ENCODE assay signal across 1 cellular context in the genomic region with DNA sequence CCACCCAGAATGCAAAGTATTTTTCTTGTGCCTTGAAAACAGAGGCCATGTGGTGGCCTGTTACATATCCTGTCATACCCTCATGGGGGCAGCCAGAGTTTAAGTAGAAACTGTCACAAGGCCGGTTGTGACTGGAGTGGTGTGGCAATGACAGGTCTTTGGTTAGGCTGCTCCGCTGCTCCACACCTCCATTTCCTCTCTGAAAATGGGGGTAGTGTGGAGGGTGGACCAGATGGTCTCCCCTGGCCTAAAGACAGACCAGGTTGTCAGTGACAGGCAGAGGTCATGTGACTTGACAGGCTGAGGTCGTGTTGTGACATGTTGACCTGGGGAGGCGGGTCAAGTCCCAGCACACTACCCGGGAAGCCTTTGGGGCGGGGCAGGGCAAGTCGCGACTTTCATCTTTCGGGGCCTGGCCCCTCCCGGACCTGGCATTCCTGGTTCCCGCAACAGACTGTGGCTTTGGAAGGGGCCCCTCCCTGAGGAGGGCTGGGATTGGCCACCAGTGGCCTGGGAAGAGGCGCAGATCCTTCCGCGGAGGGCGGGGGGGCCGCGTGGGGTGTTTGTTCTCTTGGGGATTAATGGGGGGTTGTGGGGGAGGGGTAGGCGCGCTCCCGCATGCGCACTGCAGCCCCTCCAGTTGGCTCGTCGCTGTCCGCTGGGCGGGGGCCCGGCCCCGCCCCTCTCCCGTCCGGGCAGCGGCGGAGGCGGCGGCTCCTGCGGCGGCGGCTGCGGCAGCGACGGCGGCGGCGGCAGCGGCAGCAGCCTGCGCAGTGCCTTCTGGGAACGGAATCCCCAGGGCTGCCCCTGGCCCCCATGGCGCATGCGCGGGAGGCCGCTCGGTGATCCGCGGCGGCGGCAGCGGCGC.
TF ChIP-seq lines count a peak whose summit lies in the region.

A gene with protein sequence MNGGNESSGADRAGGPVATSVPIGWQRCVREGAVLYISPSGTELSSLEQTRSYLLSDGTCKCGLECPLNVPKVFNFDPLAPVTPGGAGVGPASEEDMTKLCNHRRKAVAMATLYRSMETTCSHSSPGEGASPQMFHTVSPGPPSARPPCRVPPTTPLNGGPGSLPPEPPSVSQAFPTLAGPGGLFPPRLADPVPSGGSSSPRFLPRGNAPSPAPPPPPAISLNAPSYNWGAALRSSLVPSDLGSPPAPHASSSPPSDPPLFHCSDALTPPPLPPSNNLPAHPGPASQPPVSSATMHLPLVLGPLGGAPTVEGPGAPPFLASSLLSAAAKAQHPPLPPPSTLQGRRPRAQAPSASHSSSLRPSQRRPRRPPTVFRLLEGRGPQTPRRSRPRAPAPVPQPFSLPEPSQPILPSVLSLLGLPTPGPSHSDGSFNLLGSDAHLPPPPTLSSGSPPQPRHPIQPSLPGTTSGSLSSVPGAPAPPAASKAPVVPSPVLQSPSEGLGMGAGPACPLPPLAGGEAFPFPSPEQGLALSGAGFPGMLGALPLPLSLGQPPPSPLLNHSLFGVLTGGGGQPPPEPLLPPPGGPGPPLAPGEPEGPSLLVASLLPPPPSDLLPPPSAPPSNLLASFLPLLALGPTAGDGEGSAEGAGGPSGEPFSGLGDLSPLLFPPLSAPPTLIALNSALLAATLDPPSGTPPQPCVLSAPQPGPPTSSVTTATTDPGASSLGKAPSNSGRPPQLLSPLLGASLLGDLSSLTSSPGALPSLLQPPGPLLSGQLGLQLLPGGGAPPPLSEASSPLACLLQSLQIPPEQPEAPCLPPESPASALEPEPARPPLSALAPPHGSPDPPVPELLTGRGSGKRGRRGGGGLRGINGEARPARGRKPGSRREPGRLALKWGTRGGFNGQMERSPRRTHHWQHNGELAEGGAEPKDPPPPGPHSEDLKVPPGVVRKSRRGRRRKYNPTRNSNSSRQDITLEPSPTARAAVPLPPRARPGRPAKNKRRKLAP (plus strand): TSS at position 806 of the 868 bp plus-strand sequence. CDS start 1,480 bp downstream, outside the sequence.

TF ChIP-seq in K562, 482 proteins besides CTCF, POLR2A, EP300 and RAD21 (continued from another document):
- TF ChIP-seq ASH1L (IDR thresholded peaks at IDR 0.05; ENCODE audit: borderline replicate concordance, low read depth, partially characterized antibody), result no peak
- no peak for TF ChIP-seq ZNF830 (CRISPR knock-in tag; IDR thresholded peaks at IDR 0.05)
- TF ChIP-seq, protein P1, sequence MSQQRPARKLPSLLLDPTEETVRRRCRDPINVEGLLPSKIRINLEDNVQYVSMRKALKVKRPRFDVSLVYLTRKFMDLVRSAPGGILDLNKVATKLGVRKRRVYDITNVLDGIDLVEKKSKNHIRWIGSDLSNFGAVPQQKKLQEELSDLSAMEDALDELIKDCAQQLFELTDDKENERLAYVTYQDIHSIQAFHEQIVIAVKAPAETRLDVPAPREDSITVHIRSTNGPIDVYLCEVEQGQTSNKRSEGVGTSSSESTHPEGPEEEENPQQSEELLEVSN (IDR thresholded peaks at IDR 0.05; ENCODE audit: borderline replicate concordance in 1 of 2, extremely low read depth in 1 of 2, insufficient read depth in 1 of 2, insufficient read length in 1 of 2, low read depth in 1 of 2, low read length in 1 of 2, poor library complexity in 1 of 2, severe bottlenecking in 1 of 2), result peak; percentile 26 to 54
- TF ChIP-seq, protein P2, sequence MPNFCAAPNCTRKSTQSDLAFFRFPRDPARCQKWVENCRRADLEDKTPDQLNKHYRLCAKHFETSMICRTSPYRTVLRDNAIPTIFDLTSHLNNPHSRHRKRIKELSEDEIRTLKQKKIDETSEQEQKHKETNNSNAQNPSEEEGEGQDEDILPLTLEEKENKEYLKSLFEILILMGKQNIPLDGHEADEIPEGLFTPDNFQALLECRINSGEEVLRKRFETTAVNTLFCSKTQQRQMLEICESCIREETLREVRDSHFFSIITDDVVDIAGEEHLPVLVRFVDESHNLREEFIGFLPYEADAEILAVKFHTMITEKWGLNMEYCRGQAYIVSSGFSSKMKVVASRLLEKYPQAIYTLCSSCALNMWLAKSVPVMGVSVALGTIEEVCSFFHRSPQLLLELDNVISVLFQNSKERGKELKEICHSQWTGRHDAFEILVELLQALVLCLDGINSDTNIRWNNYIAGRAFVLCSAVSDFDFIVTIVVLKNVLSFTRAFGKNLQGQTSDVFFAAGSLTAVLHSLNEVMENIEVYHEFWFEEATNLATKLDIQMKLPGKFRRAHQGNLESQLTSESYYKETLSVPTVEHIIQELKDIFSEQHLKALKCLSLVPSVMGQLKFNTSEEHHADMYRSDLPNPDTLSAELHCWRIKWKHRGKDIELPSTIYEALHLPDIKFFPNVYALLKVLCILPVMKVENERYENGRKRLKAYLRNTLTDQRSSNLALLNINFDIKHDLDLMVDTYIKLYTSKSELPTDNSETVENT (CRISPR knock-in tag; IDR thresholded peaks at IDR 0.05), result peak; percentile 80
- TF ChIP-seq ILK (tag; IDR thresholded peaks at IDR 0.05; ENCODE audit: borderline replicate concordance, low read depth), result no peak
- TF ChIP-seq HDAC8 (tag; IDR thresholded peaks at IDR 0.05), result peak; percentile 91
- TF ChIP-seq YBX1 (IDR thresholded peaks at IDR 0.05), result no peak
- peak; percentile 90 for TF ChIP-seq MTA3 (IDR thresholded peaks at IDR 0.05; ENCODE audit: borderline replicate concordance)
- TF ChIP-seq HDAC2 (IDR thresholded peaks at IDR 0.05), result peak; percentile 89
- no peak for TF ChIP-seq ZNF23 (CRISPR knock-in tag; IDR thresholded peaks at IDR 0.05)
- TF ChIP-seq JUND (IDR thresholded peaks at IDR 0.05; ENCODE audit: borderline replicate concordance, low read depth, low read length), result peak; percentile 13; the same call in 1 of the 2 replicates
- TF ChIP-seq JUND (tag; IDR thresholded peaks at IDR 0.05; ENCODE audit: borderline replicate concordance, low read depth, low read length), result 0 out of 3 replicates have a peak, but pooled peaks have one; percentile 67
- peak; percentile 75 for TF ChIP-seq BRD9 (IDR thresholded peaks at IDR 0.05; ENCODE audit: low read depth, partially characterized antibody)
- no peak for TF ChIP-seq ESRRB (CRISPR knock-in tag; IDR thresholded peaks at IDR 0.05; ENCODE audit: borderline replicate concordance)
- TF ChIP-seq, protein P3, sequence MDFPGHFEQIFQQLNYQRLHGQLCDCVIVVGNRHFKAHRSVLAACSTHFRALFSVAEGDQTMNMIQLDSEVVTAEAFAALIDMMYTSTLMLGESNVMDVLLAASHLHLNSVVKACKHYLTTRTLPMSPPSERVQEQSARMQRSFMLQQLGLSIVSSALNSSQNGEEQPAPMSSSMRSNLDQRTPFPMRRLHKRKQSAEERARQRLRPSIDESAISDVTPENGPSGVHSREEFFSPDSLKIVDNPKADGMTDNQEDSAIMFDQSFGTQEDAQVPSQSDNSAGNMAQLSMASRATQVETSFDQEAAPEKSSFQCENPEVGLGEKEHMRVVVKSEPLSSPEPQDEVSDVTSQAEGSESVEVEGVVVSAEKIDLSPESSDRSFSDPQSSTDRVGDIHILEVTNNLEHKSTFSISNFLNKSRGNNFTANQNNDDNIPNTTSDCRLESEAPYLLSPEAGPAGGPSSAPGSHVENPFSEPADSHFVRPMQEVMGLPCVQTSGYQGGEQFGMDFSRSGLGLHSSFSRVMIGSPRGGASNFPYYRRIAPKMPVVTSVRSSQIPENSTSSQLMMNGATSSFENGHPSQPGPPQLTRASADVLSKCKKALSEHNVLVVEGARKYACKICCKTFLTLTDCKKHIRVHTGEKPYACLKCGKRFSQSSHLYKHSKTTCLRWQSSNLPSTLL (IDR thresholded peaks at IDR 0.05), result no peak
- TF ChIP-seq, protein P4, sequence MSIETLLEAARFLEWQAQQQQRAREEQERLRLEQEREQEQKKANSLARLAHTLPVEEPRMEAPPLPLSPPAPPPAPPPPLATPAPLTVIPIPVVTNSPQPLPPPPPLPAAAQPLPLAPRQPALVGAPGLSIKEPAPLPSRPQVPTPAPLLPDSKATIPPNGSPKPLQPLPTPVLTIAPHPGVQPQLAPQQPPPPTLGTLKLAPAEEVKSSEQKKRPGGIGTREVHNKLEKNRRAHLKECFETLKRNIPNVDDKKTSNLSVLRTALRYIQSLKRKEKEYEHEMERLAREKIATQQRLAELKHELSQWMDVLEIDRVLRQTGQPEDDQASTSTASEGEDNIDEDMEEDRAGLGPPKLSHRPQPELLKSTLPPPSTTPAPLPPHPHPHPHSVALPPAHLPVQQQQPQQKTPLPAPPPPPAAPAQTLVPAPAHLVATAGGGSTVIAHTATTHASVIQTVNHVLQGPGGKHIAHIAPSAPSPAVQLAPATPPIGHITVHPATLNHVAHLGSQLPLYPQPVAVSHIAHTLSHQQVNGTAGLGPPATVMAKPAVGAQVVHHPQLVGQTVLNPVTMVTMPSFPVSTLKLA (conservative IDR thresholded peaks at IDR 0.05), result peak; percentile 98 to 99
- TF ChIP-seq, protein P5, sequence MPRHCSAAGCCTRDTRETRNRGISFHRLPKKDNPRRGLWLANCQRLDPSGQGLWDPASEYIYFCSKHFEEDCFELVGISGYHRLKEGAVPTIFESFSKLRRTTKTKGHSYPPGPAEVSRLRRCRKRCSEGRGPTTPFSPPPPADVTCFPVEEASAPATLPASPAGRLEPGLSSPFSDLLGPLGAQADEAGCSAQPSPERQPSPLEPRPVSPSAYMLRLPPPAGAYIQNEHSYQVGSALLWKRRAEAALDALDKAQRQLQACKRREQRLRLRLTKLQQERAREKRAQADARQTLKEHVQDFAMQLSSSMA (CRISPR knock-in tag; IDR thresholded peaks at IDR 0.05), result no peak
- TF ChIP-seq ZNF707 (CRISPR knock-in tag; conservative IDR thresholded peaks at IDR 0.05), result 0 out of 2 replicates have a peak, but pooled peaks have one; percentile 13
- TF ChIP-seq, protein P6, sequence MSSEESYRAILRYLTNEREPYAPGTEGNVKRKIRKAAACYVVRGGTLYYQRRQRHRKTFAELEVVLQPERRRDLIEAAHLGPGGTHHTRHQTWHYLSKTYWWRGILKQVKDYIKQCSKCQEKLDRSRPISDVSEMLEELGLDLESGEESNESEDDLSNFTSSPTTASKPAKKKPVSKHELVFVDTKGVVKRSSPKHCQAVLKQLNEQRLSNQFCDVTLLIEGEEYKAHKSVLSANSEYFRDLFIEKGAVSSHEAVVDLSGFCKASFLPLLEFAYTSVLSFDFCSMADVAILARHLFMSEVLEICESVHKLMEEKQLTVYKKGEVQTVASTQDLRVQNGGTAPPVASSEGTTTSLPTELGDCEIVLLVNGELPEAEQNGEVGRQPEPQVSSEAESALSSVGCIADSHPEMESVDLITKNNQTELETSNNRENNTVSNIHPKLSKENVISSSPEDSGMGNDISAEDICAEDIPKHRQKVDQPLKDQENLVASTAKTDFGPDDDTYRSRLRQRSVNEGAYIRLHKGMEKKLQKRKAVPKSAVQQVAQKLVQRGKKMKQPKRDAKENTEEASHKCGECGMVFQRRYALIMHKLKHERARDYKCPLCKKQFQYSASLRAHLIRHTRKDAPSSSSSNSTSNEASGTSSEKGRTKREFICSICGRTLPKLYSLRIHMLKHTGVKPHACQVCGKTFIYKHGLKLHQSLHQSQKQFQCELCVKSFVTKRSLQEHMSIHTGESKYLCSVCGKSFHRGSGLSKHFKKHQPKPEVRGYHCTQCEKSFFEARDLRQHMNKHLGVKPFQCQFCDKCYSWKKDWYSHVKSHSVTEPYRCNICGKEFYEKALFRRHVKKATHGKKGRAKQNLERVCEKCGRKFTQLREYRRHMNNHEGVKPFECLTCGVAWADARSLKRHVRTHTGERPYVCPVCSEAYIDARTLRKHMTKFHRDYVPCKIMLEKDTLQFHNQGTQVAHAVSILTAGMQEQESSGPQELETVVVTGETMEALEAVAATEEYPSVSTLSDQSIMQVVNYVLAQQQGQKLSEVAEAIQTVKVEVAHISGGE (CRISPR knock-in tag; IDR thresholded peaks at IDR 0.05), result peak in 1 of 3 experiments; percentile 67; a peak in 2 of 6 replicates
- TF ChIP-seq RNF2 (IDR thresholded peaks at IDR 0.05), result peak; percentile 70
- TF ChIP-seq, protein P7, sequence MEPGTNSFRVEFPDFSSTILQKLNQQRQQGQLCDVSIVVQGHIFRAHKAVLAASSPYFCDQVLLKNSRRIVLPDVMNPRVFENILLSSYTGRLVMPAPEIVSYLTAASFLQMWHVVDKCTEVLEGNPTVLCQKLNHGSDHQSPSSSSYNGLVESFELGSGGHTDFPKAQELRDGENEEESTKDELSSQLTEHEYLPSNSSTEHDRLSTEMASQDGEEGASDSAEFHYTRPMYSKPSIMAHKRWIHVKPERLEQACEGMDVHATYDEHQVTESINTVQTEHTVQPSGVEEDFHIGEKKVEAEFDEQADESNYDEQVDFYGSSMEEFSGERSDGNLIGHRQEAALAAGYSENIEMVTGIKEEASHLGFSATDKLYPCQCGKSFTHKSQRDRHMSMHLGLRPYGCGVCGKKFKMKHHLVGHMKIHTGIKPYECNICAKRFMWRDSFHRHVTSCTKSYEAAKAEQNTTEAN (CRISPR knock-in tag; IDR thresholded peaks at IDR 0.05), result no peak
- peak; percentile 58; the same call in 1 of the 2 replicates for TF ChIP-seq BCOR (IDR thresholded peaks at IDR 0.05)
- peak; percentile 63; the same call in 1 of the 2 replicates for TF ChIP-seq GABPB1 (CRISPR knock-in tag; IDR thresholded peaks at IDR 0.05)
